ENCODE assay signal across 8 cellular contexts in the genomic region with DNA sequence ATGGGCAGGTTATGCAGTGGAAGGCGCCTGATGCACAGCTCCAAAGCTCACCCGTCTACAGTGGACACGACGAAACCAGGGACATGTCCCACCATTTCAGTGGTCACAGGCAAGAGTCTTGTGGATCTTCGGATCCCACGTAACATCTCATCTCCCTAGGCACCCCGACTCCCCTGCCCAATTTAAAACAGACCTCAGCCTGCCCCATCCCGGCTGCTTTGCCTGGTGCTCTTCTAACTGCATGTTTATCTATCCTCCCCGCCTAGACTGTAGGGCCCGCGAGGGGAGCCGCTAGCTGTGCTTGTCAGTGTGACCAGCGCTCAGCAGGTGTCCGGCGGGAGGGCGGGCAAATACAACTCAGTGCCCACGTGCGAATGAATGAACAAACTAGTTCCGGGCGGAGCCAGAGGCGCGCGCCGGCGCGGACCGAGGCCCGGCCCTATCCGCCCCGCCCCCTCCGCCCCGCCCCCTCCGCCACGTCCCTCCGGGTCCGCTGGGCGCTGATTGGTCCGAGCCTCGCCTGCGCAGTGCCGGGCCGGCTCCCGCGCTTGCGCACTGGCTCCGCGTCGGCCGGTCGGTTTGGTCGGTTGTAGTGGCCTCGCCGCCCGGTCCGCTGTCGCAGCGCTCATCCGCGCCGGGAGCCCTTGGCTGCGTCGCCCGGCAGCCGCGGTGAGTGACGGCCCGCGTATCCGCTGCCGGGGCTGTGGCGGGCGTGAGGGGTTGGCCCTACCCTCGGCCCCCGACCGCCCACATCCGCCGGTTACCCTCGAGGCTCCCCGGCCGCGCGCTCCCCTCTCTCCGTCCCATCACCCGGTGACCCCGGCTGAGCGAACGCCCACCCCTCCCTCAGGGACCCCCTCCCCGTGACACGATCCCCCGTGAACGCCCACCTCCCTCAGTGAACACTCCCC.
A peak's percentile ranks its signal among the peaks of the same experiment; 100 is the strongest.
DNase-seq lines count a peak whose midpoint lies in the region; ATAC-seq and TF ChIP-seq lines count a peak whose summit lies in the region.

No MANE protein-coding gene starts in this region.

- peak; percentile 81 for ATAC-seq in HG02571 (IDR thresholded peaks at IDR 0.05; ENCODE audit: unreplicated experiment)

- TF ChIP-seq POLR2A in NB4 (IDR thresholded peaks at IDR 0.05; ENCODE audit: extremely low read depth, insufficient read length), result peak; percentile 93

- peaks cover 43% of the 10 kb centered on the region for H3K4me1 Mint-ChIP-seq in activated naive CD4-positive, alpha-beta T cell treated with anti-CD3 and anti-CD28 coated beads, Interleukin-2, amount 10 ng/mL, durations not matched to agents 7 days and 5 days

- no peaks in the 10 kb centered on the region for H3K27me3 Mint-ChIP-seq in activated naive CD4-positive, alpha-beta T cell treated with anti-CD3 and anti-CD28 coated beads, Interleukin-2, amount 10 ng/mL, durations not matched to agents 7 days and 5 days

- peak overlapping the region; percentile 86 for H3K27ac Mint-ChIP-seq in activated naive CD4-positive, alpha-beta T cell treated with anti-CD3 and anti-CD28 coated beads, Interleukin-2, amount 10 ng/mL, durations not matched to agents 7 days and 5 days

- in situ Hi-C loops in SK-MEL-5 (cut with HindIII; ENCODE audit: low pct_unique_long_range_greater_than_20kb, low sequenced_read_pairs), result no loop called here

- H3K9me3 Mint-ChIP-seq in activated naive CD4-positive, alpha-beta T cell treated with anti-CD3 and anti-CD28 coated beads, Interleukin-2, amount 10 ng/mL, durations not matched to agents 7 days and 5 days, result no peaks in the 10 kb centered on the region

- H3K36me3 Mint-ChIP-seq in activated naive CD4-positive, alpha-beta T cell treated with anti-CD3 and anti-CD28 coated beads, Interleukin-2, amount 10 ng/mL, durations not matched to agents 7 days and 5 days, result peaks cover 24% of the 10 kb centered on the region

- DNase-seq in NB4 (ENCODE audit: low read depth), result peak; percentile 98
- peak; percentile 91 for DNase-seq in SK-MEL-5 (ENCODE audit: low read depth, low spot score)
- peak; percentile 89 for DNase-seq in activated naive CD4-positive, alpha-beta T cell treated with anti-CD3 and anti-CD28 coated beads, Interleukin-2, amount 10 ng/mL, durations not matched to agents 7 days and 5 days
- DNase-seq in glomerular endothelial cell (ENCODE audit: extremely low read depth, low read depth, low spot score), result peak; percentile 23
- peak in 55 of 56 donors; percentile 42 to 96 (median 87) for DNase-seq in nucleus accumbens (lab: John Stamatoyannopoulos, UW)
- peak; percentile 89 for DNase-seq in superior temporal gyrus (ENCODE audit: extremely low spot score)

- no peak for TF ChIP-seq CTCF in NB4 (IDR thresholded peaks at IDR 0.05; ENCODE audit: low read depth, low read length)

- peak overlapping the region; percentile 90 for H3K4me3 Mint-ChIP-seq in activated naive CD4-positive, alpha-beta T cell treated with anti-CD3 and anti-CD28 coated beads, Interleukin-2, amount 10 ng/mL, durations not matched to agents 7 days and 5 days

- CTCF ChIA-PET in activated naive CD4-positive, alpha-beta T cell treated with anti-CD3 and anti-CD28 coated beads, Interleukin-2, amount 10 ng/mL, durations not matched to agents 7 days and 5 days (lab: Charles Lee), result no interaction called here

- H3K4me3 ChIP-seq in GM08714 (ENCODE audit: low read length), result peak overlapping the region; percentile 85
- peak overlapping the region; percentile 69 for H3K4me3 ChIP-seq in NB4 (ENCODE audit: low read depth, low read length)

Comparison
In these comparisons a context has a peak if more than half of its experiments do, and no peak if none do; other contexts are left out.
1. Peak in every context shown above with its lines: DNase-seq, ATAC-seq and H3K4me3 ChIP-seq.
2. DNase-seq: peak in every context shown above with its lines; median percentile 98 in NB4; 91 in SK-MEL-5; 89 in activated naive CD4-positive, alpha-beta T cell treated with anti-CD3 and anti-CD28 coated beads, Interleukin-2, amount 10 ng/mL, durations not matched to agents 7 days and 5 days; 89 in superior temporal gyrus; 87 in nucleus accumbens; 23 in glomerular endothelial cell.